In the genomic region with DNA sequence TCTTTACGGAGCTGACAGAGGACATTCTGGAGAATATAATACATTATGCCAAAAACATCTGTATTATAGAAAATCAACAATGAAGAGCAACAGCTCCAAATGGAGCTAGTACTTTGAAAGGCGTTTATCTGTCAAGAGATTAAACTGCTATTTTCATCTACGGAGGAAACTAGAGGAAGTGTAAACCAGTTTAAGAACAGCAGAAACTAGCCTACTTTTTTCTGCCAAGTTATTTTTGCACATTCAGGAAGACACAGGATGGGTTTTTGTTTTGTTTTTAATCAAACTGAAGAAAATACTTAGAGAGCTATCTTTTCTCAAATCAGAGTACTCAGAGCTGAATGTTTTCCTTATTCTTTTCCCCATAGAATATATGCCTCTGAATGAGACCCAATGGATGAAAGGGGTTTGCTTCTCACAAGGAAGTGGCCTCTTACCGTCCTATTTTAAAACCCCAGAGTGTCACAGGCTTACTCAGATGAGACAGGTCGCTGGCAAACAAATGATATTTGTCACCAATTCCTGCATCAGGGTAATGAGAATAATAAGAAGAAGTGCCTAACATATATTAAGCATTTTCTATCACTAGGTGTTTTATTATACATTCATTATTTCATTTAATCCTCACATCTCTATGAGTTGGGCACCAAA, we compare ENCODE assay signal across 1 cellular context.
TF ChIP-seq lines count a peak whose summit lies in the region.

No MANE protein-coding gene starts in this region.

TF ChIP-seq in HepG2, 621 proteins besides CTCF, POLR2A, EP300 and RAD21 (continued from another document):
- TF ChIP-seq, protein P1, sequence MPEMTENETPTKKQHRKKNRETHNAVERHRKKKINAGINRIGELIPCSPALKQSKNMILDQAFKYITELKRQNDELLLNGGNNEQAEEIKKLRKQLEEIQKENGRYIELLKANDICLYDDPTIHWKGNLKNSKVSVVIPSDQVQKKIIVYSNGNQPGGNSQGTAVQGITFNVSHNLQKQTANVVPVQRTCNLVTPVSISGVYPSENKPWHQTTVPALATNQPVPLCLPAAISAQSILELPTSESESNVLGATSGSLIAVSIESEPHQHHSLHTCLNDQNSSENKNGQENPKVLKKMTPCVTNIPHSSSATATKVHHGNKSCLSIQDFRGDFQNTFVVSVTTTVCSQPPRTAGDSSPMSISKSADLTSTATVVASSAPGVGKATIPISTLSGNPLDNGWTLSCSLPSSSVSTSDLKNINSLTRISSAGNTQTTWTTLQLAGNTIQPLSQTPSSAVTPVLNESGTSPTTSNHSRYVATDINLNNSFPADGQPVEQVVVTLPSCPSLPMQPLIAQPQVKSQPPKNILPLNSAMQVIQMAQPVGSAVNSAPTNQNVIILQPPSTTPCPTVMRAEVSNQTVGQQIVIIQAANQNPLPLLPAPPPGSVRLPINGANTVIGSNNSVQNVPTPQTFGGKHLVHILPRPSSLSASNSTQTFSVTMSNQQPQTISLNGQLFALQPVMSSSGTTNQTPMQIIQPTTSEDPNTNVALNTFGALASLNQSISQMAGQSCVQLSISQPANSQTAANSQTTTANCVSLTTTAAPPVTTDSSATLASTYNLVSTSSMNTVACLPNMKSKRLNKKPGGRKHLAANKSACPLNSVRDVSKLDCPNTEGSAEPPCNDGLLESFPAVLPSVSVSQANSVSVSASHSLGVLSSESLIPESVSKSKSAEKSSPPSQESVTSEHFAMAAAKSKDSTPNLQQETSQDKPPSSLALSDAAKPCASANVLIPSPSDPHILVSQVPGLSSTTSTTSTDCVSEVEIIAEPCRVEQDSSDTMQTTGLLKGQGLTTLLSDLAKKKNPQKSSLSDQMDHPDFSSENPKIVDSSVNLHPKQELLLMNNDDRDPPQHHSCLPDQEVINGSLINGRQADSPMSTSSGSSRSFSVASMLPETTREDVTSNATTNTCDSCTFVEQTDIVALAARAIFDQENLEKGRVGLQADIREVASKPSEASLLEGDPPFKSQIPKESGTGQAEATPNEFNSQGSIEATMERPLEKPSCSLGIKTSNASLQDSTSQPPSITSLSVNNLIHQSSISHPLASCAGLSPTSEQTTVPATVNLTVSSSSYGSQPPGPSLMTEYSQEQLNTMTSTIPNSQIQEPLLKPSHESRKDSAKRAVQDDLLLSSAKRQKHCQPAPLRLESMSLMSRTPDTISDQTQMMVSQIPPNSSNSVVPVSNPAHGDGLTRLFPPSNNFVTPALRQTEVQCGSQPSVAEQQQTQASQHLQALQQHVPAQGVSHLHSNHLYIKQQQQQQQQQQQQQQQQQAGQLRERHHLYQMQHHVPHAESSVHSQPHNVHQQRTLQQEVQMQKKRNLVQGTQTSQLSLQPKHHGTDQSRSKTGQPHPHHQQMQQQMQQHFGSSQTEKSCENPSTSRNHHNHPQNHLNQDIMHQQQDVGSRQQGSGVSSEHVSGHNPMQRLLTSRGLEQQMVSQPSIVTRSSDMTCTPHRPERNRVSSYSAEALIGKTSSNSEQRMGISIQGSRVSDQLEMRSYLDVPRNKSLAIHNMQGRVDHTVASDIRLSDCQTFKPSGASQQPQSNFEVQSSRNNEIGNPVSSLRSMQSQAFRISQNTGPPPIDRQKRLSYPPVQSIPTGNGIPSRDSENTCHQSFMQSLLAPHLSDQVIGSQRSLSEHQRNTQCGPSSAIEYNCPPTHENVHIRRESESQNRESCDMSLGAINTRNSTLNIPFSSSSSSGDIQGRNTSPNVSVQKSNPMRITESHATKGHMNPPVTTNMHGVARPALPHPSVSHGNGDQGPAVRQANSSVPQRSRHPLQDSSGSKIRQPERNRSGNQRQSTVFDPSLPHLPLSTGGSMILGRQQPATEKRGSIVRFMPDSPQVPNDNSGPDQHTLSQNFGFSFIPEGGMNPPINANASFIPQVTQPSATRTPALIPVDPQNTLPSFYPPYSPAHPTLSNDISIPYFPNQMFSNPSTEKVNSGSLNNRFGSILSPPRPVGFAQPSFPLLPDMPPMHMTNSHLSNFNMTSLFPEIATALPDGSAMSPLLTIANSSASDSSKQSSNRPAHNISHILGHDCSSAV (CRISPR knock-in tag; IDR thresholded peaks at IDR 0.05; ENCODE audit: borderline replicate concordance) = no peak
- TF ChIP-seq MTF2 (CRISPR knock-in tag; IDR thresholded peaks at IDR 0.05; ENCODE audit: borderline replicate concordance) (no peak), ZNF543 (CRISPR knock-in tag; IDR thresholded peaks at IDR 0.05) (no peak), HMGA1 (CRISPR knock-in tag; conservative IDR thresholded peaks at IDR 0.05) (no peak)
- TF ChIP-seq, protein P2, sequence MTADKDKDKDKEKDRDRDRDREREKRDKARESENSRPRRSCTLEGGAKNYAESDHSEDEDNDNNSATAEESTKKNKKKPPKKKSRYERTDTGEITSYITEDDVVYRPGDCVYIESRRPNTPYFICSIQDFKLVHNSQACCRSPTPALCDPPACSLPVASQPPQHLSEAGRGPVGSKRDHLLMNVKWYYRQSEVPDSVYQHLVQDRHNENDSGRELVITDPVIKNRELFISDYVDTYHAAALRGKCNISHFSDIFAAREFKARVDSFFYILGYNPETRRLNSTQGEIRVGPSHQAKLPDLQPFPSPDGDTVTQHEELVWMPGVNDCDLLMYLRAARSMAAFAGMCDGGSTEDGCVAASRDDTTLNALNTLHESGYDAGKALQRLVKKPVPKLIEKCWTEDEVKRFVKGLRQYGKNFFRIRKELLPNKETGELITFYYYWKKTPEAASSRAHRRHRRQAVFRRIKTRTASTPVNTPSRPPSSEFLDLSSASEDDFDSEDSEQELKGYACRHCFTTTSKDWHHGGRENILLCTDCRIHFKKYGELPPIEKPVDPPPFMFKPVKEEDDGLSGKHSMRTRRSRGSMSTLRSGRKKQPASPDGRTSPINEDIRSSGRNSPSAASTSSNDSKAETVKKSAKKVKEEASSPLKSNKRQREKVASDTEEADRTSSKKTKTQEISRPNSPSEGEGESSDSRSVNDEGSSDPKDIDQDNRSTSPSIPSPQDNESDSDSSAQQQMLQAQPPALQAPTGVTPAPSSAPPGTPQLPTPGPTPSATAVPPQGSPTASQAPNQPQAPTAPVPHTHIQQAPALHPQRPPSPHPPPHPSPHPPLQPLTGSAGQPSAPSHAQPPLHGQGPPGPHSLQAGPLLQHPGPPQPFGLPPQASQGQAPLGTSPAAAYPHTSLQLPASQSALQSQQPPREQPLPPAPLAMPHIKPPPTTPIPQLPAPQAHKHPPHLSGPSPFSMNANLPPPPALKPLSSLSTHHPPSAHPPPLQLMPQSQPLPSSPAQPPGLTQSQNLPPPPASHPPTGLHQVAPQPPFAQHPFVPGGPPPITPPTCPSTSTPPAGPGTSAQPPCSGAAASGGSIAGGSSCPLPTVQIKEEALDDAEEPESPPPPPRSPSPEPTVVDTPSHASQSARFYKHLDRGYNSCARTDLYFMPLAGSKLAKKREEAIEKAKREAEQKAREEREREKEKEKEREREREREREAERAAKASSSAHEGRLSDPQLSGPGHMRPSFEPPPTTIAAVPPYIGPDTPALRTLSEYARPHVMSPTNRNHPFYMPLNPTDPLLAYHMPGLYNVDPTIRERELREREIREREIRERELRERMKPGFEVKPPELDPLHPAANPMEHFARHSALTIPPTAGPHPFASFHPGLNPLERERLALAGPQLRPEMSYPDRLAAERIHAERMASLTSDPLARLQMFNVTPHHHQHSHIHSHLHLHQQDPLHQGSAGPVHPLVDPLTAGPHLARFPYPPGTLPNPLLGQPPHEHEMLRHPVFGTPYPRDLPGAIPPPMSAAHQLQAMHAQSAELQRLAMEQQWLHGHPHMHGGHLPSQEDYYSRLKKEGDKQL (CRISPR knock-in tag; IDR thresholded peaks at IDR 0.05; ENCODE audit: low read depth) = no peak
- TF ChIP-seq, protein P3, sequence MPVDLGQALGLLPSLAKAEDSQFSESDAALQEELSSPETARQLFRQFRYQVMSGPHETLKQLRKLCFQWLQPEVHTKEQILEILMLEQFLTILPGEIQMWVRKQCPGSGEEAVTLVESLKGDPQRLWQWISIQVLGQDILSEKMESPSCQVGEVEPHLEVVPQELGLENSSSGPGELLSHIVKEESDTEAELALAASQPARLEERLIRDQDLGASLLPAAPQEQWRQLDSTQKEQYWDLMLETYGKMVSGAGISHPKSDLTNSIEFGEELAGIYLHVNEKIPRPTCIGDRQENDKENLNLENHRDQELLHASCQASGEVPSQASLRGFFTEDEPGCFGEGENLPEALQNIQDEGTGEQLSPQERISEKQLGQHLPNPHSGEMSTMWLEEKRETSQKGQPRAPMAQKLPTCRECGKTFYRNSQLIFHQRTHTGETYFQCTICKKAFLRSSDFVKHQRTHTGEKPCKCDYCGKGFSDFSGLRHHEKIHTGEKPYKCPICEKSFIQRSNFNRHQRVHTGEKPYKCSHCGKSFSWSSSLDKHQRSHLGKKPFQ (CRISPR knock-in tag; IDR thresholded peaks at IDR 0.05; ENCODE audit: insufficient replicate concordance) = no peak
- TF ChIP-seq, protein P4, sequence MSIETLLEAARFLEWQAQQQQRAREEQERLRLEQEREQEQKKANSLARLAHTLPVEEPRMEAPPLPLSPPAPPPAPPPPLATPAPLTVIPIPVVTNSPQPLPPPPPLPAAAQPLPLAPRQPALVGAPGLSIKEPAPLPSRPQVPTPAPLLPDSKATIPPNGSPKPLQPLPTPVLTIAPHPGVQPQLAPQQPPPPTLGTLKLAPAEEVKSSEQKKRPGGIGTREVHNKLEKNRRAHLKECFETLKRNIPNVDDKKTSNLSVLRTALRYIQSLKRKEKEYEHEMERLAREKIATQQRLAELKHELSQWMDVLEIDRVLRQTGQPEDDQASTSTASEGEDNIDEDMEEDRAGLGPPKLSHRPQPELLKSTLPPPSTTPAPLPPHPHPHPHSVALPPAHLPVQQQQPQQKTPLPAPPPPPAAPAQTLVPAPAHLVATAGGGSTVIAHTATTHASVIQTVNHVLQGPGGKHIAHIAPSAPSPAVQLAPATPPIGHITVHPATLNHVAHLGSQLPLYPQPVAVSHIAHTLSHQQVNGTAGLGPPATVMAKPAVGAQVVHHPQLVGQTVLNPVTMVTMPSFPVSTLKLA (IDR thresholded peaks at IDR 0.05) = no peak
